ENCODE assay signal across 9 cellular contexts in the genomic region with DNA sequence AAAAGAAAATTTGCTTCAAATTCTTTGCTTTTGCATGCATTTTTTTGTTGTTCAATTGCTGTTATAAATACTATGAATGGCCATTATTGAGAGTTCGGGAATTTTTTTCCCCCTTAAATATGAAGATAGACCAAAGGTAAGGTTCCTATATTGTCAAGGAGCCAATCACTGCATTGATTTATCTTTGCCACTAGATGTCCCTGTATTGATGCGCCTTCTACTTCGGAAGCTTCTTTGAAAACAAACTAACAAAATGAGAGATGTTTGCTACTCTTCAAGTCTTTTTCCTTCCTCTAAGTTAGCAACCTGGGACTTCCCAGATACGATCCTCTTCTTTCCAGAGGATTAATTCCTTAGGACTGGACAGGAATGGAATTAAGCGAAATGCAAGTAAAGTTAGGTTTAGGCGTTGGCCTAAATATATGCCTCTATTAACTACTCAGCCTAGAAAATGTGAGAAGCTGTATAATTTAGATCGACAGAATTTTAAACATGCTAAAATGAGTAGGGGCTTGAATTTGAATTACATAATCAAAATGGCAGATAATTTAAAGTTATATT.
DNase-seq lines count a peak whose midpoint lies in the region; ATAC-seq and FAIRE-seq lines count a peak whose summit lies in the region.
"Had no signal": no experiment of that assay in that cellular context is flagged by ENCODE, and none has a peak within 500 bp of the region (broad histone marks: within the 10 kb centered on the region; RNA-seq: fewer than 3 reads in every experiment).

No MANE protein-coding gene starts in this region.

- H3K4me2 ChIP-seq in neuronal stem cell (ENCODE audit: insufficient read depth, low read length, poor library complexity, severe bottlenecking), result no peak overlapping the region

- H3K27me3 ChIP-seq in neuronal stem cell (ENCODE audit: control insufficient read depth in 3 of 3, insufficient read depth in 3 of 3, low read depth in 1 of 3, low read length in 3 of 3), result peaks cover 0 to 1% (median 0%) of the 10 kb centered on the region in 3 experiments

- ATAC-seq in GM21390 (IDR thresholded peaks at IDR 0.05; ENCODE audit: unreplicated experiment) (peak; percentile 63), GM18502 (IDR thresholded peaks at IDR 0.05; ENCODE audit: poor library complexity, unreplicated experiment) (no peak), HG03097 (IDR thresholded peaks at IDR 0.05; ENCODE audit: low FRiP score, unreplicated experiment) (no peak)

- H4K91ac ChIP-seq in neuronal stem cell (ENCODE audit: low read depth, low read length, poor library complexity), result no peak overlapping the region

- H3K79me1 ChIP-seq in neuronal stem cell (ENCODE audit: low read depth, low read length), result no peaks in the 10 kb centered on the region

- H3K23ac ChIP-seq in neuronal stem cell (ENCODE audit: low read depth, low read length, poor library complexity), result no peak overlapping the region

- no peak overlapping the region for H4K8ac ChIP-seq in neuronal stem cell (ENCODE audit: low read depth, low read length)

- H2AK5ac ChIP-seq in neuronal stem cell (ENCODE audit: low read depth, low read length), result no peak overlapping the region

- peak overlapping the region; percentile 54 for H2AFZ ChIP-seq in neuronal stem cell (ENCODE audit: low read length)

- no peak overlapping the region for H2BK12ac ChIP-seq in neuronal stem cell (ENCODE audit: low read length)

- H3K4ac ChIP-seq in neuronal stem cell (ENCODE audit: low read length), result no peak overlapping the region

- H2BK5ac ChIP-seq in neuronal stem cell (ENCODE audit: low read length), result no peak overlapping the region

- no peak overlapping the region for H3K9ac ChIP-seq in neuronal stem cell (ENCODE audit: low read depth, low read length, poor library complexity)

- no CpG with 5 or more reads among the region's 7 CpGs for WGBS in neuronal stem cell (ENCODE audit: extremely low coverage in 2 of 2, insufficient read length in 2 of 2, insufficient replicate concordance in 1 of 2), 2 donors

- no peaks in the 10 kb centered on the region for H3K36me3 ChIP-seq in neuronal stem cell (replicated peaks in 1 of 2; ENCODE audit: control insufficient read depth in 2 of 2, insufficient read depth in 2 of 2, low read length in 2 of 2)
- H3K36me3 ChIP-seq: HAP-1 had no signal

- no peak overlapping the region for H3K4me3 ChIP-seq in neuronal stem cell (ENCODE audit: low read length in 2 of 2)
- H3K4me3 ChIP-seq: HAP-1 had no signal

- H3K18ac ChIP-seq in neuronal stem cell (ENCODE audit: low read length), result no peak overlapping the region

- no peak overlapping the region for H3K14ac ChIP-seq in neuronal stem cell (ENCODE audit: low read length)

- H3K4me1 ChIP-seq in neuronal stem cell (ENCODE audit: control insufficient read depth in 2 of 2, insufficient read depth in 1 of 2, low read depth in 1 of 2, low read length in 2 of 2), result no peaks in the 10 kb centered on the region
- H3K4me1 ChIP-seq: HAP-1 had no signal

- DNase-seq in AG20443 (ENCODE audit: low spot score) (peak; percentile 20), NCI-H460 (ENCODE audit: extremely low read depth, low read depth) (peak; percentile 56), neuronal stem cell (ENCODE audit: low spot score) (no peak), UCSD-AML1 (lab: John Stamatoyannopoulos, UW; ENCODE audit: unreplicated experiment) (no peak)

- H3K9me3 ChIP-seq in neuronal stem cell (replicated peaks in 1 of 2; ENCODE audit: control insufficient read depth in 2 of 2, insufficient read depth in 1 of 2, low read depth in 1 of 2, low read length in 2 of 2), result peaks cover 3 to 4% of the 10 kb centered on the region in 2 donors

- no peak overlapping the region for H2BK120ac ChIP-seq in neuronal stem cell (ENCODE audit: low read depth, low read length)

- peak; percentile 80 for FAIRE-seq in endometrium (lab: Jason Lieb, UNC)

- no peak overlapping the region for H3K27ac ChIP-seq in neuronal stem cell (replicated peaks; ENCODE audit: low read length)

- H2BK15ac ChIP-seq in neuronal stem cell (ENCODE audit: low read length), result no peak overlapping the region

Comparison
In these comparisons a context has a peak if more than half of its experiments do, and no peak if none do; other contexts are left out.
1. DNase-seq: peak in AG20443 (single experiment) and NCI-H460 (single experiment); none in neuronal stem cell (single experiment) and UCSD-AML1 (single experiment).